23 cellular contexts compared by ENCODE assay signal in genomic region chr3:68866157-68866556, GRCh38.
A peak's percentile ranks its signal among the peaks of the same experiment; 100 is the strongest.
DNase-seq lines count a peak whose midpoint lies in the region; ATAC-seq, FAIRE-seq and TF ChIP-seq lines count a peak whose summit lies in the region.
"Had no signal": no experiment of that assay in that cellular context is flagged by ENCODE, and none has a peak within 500 bp of the region (broad histone marks: within the 10 kb centered on the region; RNA-seq: fewer than 3 reads in every experiment).

No MANE protein-coding gene starts in this region.

- no peak overlapping the region for H2BK12ac ChIP-seq in H1 (ENCODE audit: low read depth, low read length)

- H3K23ac ChIP-seq in H1 (ENCODE audit: insufficient read length), result no peak overlapping the region

- no peak overlapping the region for H4K91ac ChIP-seq in H1 (replicated peaks; ENCODE audit: insufficient read length, low read length)

- TF ChIP-seq POLR2A in H1 (IDR thresholded peaks at IDR 0.05; ENCODE audit: control extremely low read depth in 1 of 2, low read depth in 2 of 2, low read length in 2 of 2) (no peak), spleen (IDR thresholded peaks at IDR 0.05) (no peak), erythroblast (IDR thresholded peaks at IDR 0.05; ENCODE audit: low read length) (no peak)

- no peaks in the 10 kb centered on the region for H3K23me2 ChIP-seq in H1 (ENCODE audit: low read depth, low read length)

- 0 out of 2 replicates have a peak, but pooled peaks cover 5% of the 10 kb centered on the region for H3K9me2 ChIP-seq in SK-N-SH

- no peak overlapping the region for H3K27ac Mint-ChIP-seq in progenitor cell of endocrine pancreas
- H3K27ac Mint-ChIP-seq in activated CD4-positive, alpha-beta T cell treated with anti-CD3 and anti-CD28 coated beads, Interleukin-2, amount 10 ng/mL, durations not matched to agents 7 days and 5 days, result no peak overlapping the region
- H3K27ac Mint-ChIP-seq: activated CD8-positive, alpha-beta T cell treated with anti-CD3 and anti-CD28 coated beads for 36 hours; memory B cell; natural killer cell had no signal

- no peak overlapping the region for H2BK5ac ChIP-seq in H1 (ENCODE audit: low read depth, low read length)

- H3K27me3 Mint-ChIP-seq in progenitor cell of endocrine pancreas, result no peaks in the 10 kb centered on the region
- H3K27me3 Mint-ChIP-seq in activated CD4-positive, alpha-beta T cell treated with anti-CD3 and anti-CD28 coated beads, Interleukin-2, amount 10 ng/mL, durations not matched to agents 7 days and 5 days, result peaks cover 32% of the 10 kb centered on the region

- no peak for DNase-seq in SK-N-SH
- peak; percentile 10 for DNase-seq in NCI-H526 treated with DMSO at 0.1 percent for 48 hours (lab: John Stamatoyannopoulos, UW)
- no peak for DNase-seq in H1 (ENCODE audit: low read depth in 1 of 2, low spot score in 2 of 2)
- DNase-seq in progenitor cell of endocrine pancreas (ENCODE audit: low spot score, unreplicated experiment), result no peak
- no peak for DNase-seq in spleen
- no peak for DNase-seq in erythroblast (lab: John Stamatoyannopoulos, UW)
- DNase-seq in activated CD4-positive, alpha-beta T cell treated with anti-CD3 and anti-CD28 coated beads, Interleukin-2, amount 10 ng/mL, durations not matched to agents 7 days and 5 days, result no peak
- DNase-seq: activated CD8-positive, alpha-beta T cell treated with anti-CD3 and anti-CD28 coated beads for 36 hours; activated gamma-delta T cell treated with Interleukin-2 at 50 U/mL for 16 hours; C1 segment of cervical spinal cord; DND-41; foreskin melanocyte; H7; natural killer cell; NCI-H2081 treated with DMSO at 0.1 percent for 48 hours; stimulated activated CD4-positive, alpha-beta T cell treated with anti-CD3 and anti-CD28 coated beads, Interleukin-2, amount 100 ng/mL, for 24 hours; stimulated activated naive CD4-positive, alpha-beta T cell had no signal

- TF ChIP-seq CTCF in SK-N-SH (IDR thresholded peaks at IDR 0.05) (0 out of 2 replicates have a peak, but pooled peaks have one; percentile 8), H1 (IDR thresholded peaks at IDR 0.05; ENCODE audit: control extremely low read depth in 1 of 3, insufficient read depth in 1 of 3, low read depth in 1 of 3, low read length in 3 of 3) (peak in 2 of 3 experiments; percentile 60 to 64; a peak in 3 of 4 replicates), progenitor cell of endocrine pancreas (IDR thresholded peaks at IDR 0.05; ENCODE audit: unreplicated experiment) (peak; percentile 18), spleen (IDR thresholded peaks at IDR 0.05 in 8 of 11, conservative IDR thresholded peaks at IDR 0.05 in 3 of 11) (no peak)

- H3K36me3 ChIP-seq in SK-N-SH (replicated peaks in 1 of 2; ENCODE audit: control insufficient read depth in 1 of 2, insufficient read depth in 2 of 2, low read length in 1 of 2) (no peaks in the 10 kb centered on the region), H1 (ENCODE audit: control insufficient read depth in 2 of 4, insufficient read depth in 4 of 4, low read length in 3 of 4) (no peaks in the 10 kb centered on the region), spleen (no peaks in the 10 kb centered on the region)
- H3K36me3 ChIP-seq: cardiac muscle cell had no signal

- H3K4me3 ChIP-seq in SK-N-SH (ENCODE audit: low read depth in 2 of 2, low read length in 1 of 2), result no peak overlapping the region
- H3K4me3 ChIP-seq in H1 (ENCODE audit: extremely low read depth in 1 of 4, insufficient read depth in 2 of 4, low read depth in 3 of 4, low read length in 4 of 4), result no peak overlapping the region
- no peak overlapping the region for H3K4me3 ChIP-seq in spleen
- H3K4me3 ChIP-seq: cardiac muscle cell, SK-N-MC had no signal

- H2BK15ac ChIP-seq in H1 (ENCODE audit: low read length), result no peak overlapping the region

- H3K9ac ChIP-seq in SK-N-SH (no peak overlapping the region), H1 (replicated peaks in 1 of 4; ENCODE audit: extremely low read depth in 1 of 4, low read depth in 3 of 4, low read length in 3 of 4) (no peak overlapping the region)
- H3K9ac ChIP-seq: KMS-11, parathyroid adenoma had no signal

- H3K4me2 ChIP-seq in SK-N-SH (no peak overlapping the region), H1 (ENCODE audit: insufficient read depth in 1 of 2, low read depth in 2 of 2, low read length in 2 of 2) (no peak overlapping the region)
- H3K4me2 ChIP-seq: KMS-11 had no signal

- H3K27ac ChIP-seq in SK-N-SH (ENCODE audit: low read depth in 2 of 2, low read length in 1 of 2), result no peak overlapping the region
- no peak overlapping the region for H3K27ac ChIP-seq in H1 (ENCODE audit: low read depth, low read length)
- H3K27ac ChIP-seq in spleen, result no peak overlapping the region
- H3K27ac ChIP-seq: cardiac muscle cell, KMS-11, parathyroid adenoma, SK-N-MC had no signal

- no peak overlapping the region for H2BK120ac ChIP-seq in H1 (replicated peaks; ENCODE audit: low read depth, low read length)

- no peak overlapping the region for H3K4me3 Mint-ChIP-seq in progenitor cell of endocrine pancreas (ENCODE audit: low read depth)
- no peak overlapping the region for H3K4me3 Mint-ChIP-seq in activated CD4-positive, alpha-beta T cell treated with anti-CD3 and anti-CD28 coated beads, Interleukin-2, amount 10 ng/mL, durations not matched to agents 7 days and 5 days
- H3K4me3 Mint-ChIP-seq: activated CD8-positive, alpha-beta T cell treated with anti-CD3 and anti-CD28 coated beads for 36 hours; memory B cell; natural killer cell had no signal

- no peak overlapping the region for H3K18ac ChIP-seq in H1 (ENCODE audit: extremely low read depth, low read length)

- H3K36me3 Mint-ChIP-seq in progenitor cell of endocrine pancreas (ENCODE audit: insufficient read depth), result no peaks in the 10 kb centered on the region
- no peaks in the 10 kb centered on the region for H3K36me3 Mint-ChIP-seq in activated CD4-positive, alpha-beta T cell treated with anti-CD3 and anti-CD28 coated beads, Interleukin-2, amount 10 ng/mL, durations not matched to agents 7 days and 5 days (ENCODE audit: low read depth)
- H3K36me3 Mint-ChIP-seq: memory B cell, natural killer cell had no signal

- H3K9me3 ChIP-seq in SK-N-SH (no peaks in the 10 kb centered on the region), H1 (ENCODE audit: insufficient read depth in 2 of 2, low read depth in 1 of 2, low read length in 1 of 2) (no peaks in the 10 kb centered on the region; a peak in 1 of 4 replicates), spleen (peaks cover 0 to 20% (median 11%) of the 10 kb centered on the region in 8 donors)

- no peak overlapping the region for H2AK5ac ChIP-seq in H1 (ENCODE audit: low read depth, low read length)

- 0% methylated on average over 1 of the region's 1 CpG for WGBS in SK-N-SH (ENCODE audit: low lambda C conversion rate)
- WGBS in H1 (ENCODE audit: extremely low coverage in 1 of 2, insufficient coverage in 1 of 2, insufficient read length in 1 of 2, insufficient replicate concordance in 2 of 2, low coverage in 1 of 2, low lambda C conversion rate in 2 of 2, missing lambda C conversion rate in 1 of 2), 2 experiments, result 71% methylated on average over 1 of the region's 1 CpG; no CpG with 5 or more reads in 1 of the 2 experiments
- WGBS in spleen, 5 donors, result 41 to 76% (median 52%) methylated on average over 1 of the region's 1 CpG

- TF ChIP-seq RAD21 in SK-N-SH (IDR thresholded peaks at IDR 0.05; ENCODE audit: low read length), result 0 out of 2 replicates have a peak, but pooled peaks have one; percentile 21
- peak; percentile 83 to 89 for TF ChIP-seq RAD21 in H1 (IDR thresholded peaks at IDR 0.05 in 1 of 2, conservative IDR thresholded peaks at IDR 0.05 in 1 of 2; ENCODE audit: low read depth in 2 of 2, low read length in 2 of 2)

- H3K79me2 ChIP-seq in SK-N-SH (ENCODE audit: insufficient read depth) (no peaks in the 10 kb centered on the region), H1 (ENCODE audit: control insufficient read depth in 1 of 2, insufficient read depth in 2 of 2, low read length in 2 of 2) (no peaks in the 10 kb centered on the region)
- H3K79me2 ChIP-seq: parathyroid adenoma had no signal

- H3K4me1 ChIP-seq in SK-N-SH (ENCODE audit: control insufficient read depth in 1 of 2, insufficient read depth in 2 of 2, low read depth in 1 of 2, low read length in 1 of 2) (no peaks in the 10 kb centered on the region), H1 (replicated peaks in 1 of 4; ENCODE audit: control insufficient read depth in 3 of 4, insufficient read depth in 4 of 4, low read length in 3 of 4) (no peaks in the 10 kb centered on the region), spleen (no peaks in the 10 kb centered on the region)
- H3K4me1 ChIP-seq: parathyroid adenoma had no signal

- peaks cover 14% of the 10 kb centered on the region for H3K9me3 Mint-ChIP-seq in progenitor cell of endocrine pancreas (ENCODE audit: low read depth)
- no peaks in the 10 kb centered on the region for H3K9me3 Mint-ChIP-seq in activated CD4-positive, alpha-beta T cell treated with anti-CD3 and anti-CD28 coated beads, Interleukin-2, amount 10 ng/mL, durations not matched to agents 7 days and 5 days
- H3K9me3 Mint-ChIP-seq: natural killer cell had no signal

- no peaks in the 10 kb centered on the region for H3K4me1 Mint-ChIP-seq in progenitor cell of endocrine pancreas (ENCODE audit: low read depth)
- no peaks in the 10 kb centered on the region for H3K4me1 Mint-ChIP-seq in activated CD4-positive, alpha-beta T cell treated with anti-CD3 and anti-CD28 coated beads, Interleukin-2, amount 10 ng/mL, durations not matched to agents 7 days and 5 days
- H3K4me1 Mint-ChIP-seq: memory B cell, natural killer cell had no signal

- H2BK20ac ChIP-seq in H1 (ENCODE audit: low read length), result no peak overlapping the region

- TF ChIP-seq EP300 in SK-N-SH (IDR thresholded peaks at IDR 0.05; ENCODE audit: borderline replicate concordance in 1 of 2, low read depth in 1 of 2, low read length in 1 of 2) (no peak), H1 (IDR thresholded peaks at IDR 0.05; ENCODE audit: borderline replicate concordance in 1 of 2, low read depth in 2 of 2, low read length in 2 of 2) (no peak)

- H2AFZ ChIP-seq in SK-N-SH (ENCODE audit: low read depth) (no peak overlapping the region), H1 (ENCODE audit: low read length) (no peak overlapping the region)
- H2AFZ ChIP-seq: parathyroid adenoma had no signal

- no peak overlapping the region for H3K4ac ChIP-seq in H1 (replicated peaks; ENCODE audit: insufficient read length, low read depth, low read length)

- H4K20me1 ChIP-seq in SK-N-SH (ENCODE audit: insufficient read depth) (no peaks in the 10 kb centered on the region), H1 (replicated peaks in 1 of 2; ENCODE audit: control insufficient read depth in 1 of 2, insufficient read depth in 2 of 2, low read length in 2 of 2) (no peaks in the 10 kb centered on the region)

- H3K56ac ChIP-seq in H1 (replicated peaks; ENCODE audit: insufficient read length, low read depth, low read length), result no peak overlapping the region

- no peak for FAIRE-seq in H1 (lab: Jason Lieb, UNC)

- no peak overlapping the region for H3K14ac ChIP-seq in H1 (ENCODE audit: insufficient read length)

- H3F3A ChIP-seq in SK-N-SH (replicated peaks; ENCODE audit: insufficient read depth), result no peaks in the 10 kb centered on the region

- H3K79me1 ChIP-seq in H1 (ENCODE audit: low read depth, low read length), result no peaks in the 10 kb centered on the region

- H3K27me3 ChIP-seq in SK-N-SH (ENCODE audit: insufficient read depth) (no peaks in the 10 kb centered on the region), H1 (replicated peaks in 1 of 4; ENCODE audit: control insufficient read depth in 3 of 4, extremely low read depth in 1 of 4, insufficient read depth in 3 of 4, low read length in 3 of 4) (no peaks in the 10 kb centered on the region), spleen (replicated peaks in 1 of 7) (peaks cover 0 to 20% (median 0%) of the 10 kb centered on the region in 7 donors)
- H3K27me3 ChIP-seq: cardiac muscle cell had no signal

- ATAC-seq in SK-N-SH treated with all-trans-retinoic acid at 6 μM for 48 hours, result no peak
- ATAC-seq: activated CD8-positive, alpha-beta T cell treated with anti-CD3 and anti-CD28 coated beads for 36 hours; natural killer cell had no signal

- intact Hi-C loops in spleen (cut with DNase I; ENCODE audit: low total_unique reads), result no loop called here

- CTCF ChIA-PET in SK-N-SH (lab: Yijun Ruan, JAX), result interaction anchor here (1.2 to 2.5 kb wide), 6 partner anchors 10 to 1752 kb away, joined by 3 to 11 read pairs (median 4); no protein-coding TSS in a partner anchor
- CTCF ChIA-PET in H1 (lab: Charles Lee; ENCODE audit: partially characterized antibody), result interaction anchor here (0.7 to 4.9 kb wide), 13 partner anchors 10 to 1077 kb away, joined by 3 to 30 read pairs (median 3); no protein-coding TSS in a partner anchor
- CTCF ChIA-PET in activated CD4-positive, alpha-beta T cell treated with anti-CD3 and anti-CD28 coated beads, Interleukin-2, amount 10 ng/mL, durations not matched to agents 7 days and 5 days (lab: Charles Lee), result no interaction called here

- no peak overlapping the region for H4K8ac ChIP-seq in H1 (ENCODE audit: extremely low read depth, insufficient read depth, low read length)

- POLR2A ChIA-PET in SK-N-SH (lab: Yijun Ruan, JAX) (no interaction called here), H1 (lab: Charles Lee; ENCODE audit: partially characterized antibody) (no interaction called here)
- POLR2A ChIA-PET in activated CD4-positive, alpha-beta T cell treated with anti-CD3 and anti-CD28 coated beads, Interleukin-2, amount 10 ng/mL, durations not matched to agents 7 days and 5 days (lab: Charles Lee), result no interaction called here

- H4K5ac ChIP-seq in H1 (ENCODE audit: insufficient read length, low read depth, low read length), result no peak overlapping the region

Comparison
In these comparisons a context has a peak if more than half of its experiments do, and no peak if none do; other contexts are left out.
1. CTCF ChIP-seq: peak in SK-N-SH (single experiment), H1 (2 of 3) and progenitor cell of endocrine pancreas (single experiment); none in spleen (0 of 11).
2. Of the 17 proteins assayed by ChIP-seq in both H1 and SK-N-SH: peak only in H1: none; only in SK-N-SH: none; in both: CTCF and RAD21; in neither: 15.